In the genomic region with DNA sequence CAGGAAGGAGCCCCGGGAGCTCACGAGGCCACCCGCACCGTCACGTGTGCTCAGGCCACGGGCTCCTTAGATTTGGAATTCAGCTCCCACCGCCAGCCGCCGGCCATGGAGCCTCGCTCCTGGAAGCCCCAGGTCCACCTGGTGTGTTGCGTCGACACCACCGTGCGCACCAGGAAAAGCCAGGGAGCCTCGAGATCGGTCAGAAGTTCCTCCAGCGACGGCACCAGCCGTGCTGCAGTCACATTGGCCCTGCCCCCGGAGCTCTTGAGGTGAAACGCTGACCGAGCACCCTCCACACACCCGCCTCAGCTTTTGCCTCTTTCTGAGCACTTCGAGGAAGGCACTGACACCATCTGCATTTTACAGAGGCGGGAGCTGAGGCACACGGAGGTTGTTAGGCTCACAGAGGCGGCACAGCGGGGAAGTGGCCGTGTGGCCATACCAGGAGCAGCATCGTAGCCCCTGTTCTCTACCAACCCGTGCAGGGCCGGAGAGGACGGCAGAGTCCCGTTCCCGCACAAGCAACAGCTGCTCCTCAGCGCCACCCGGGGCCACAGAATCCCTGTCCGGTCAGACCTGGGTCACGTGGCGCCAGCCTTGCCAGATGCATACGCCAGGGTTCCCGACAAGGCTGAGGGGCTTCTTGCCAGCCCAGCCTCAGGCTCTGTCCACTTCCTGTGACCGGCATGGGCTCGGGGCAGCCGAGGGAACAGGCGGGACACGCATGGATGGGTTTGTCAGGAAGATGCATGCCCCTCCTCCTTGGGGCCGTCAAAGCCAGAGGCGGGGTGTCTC, we compare ENCODE assay signal across 15 cellular contexts. TPM values are rescaled to one million over a fixed set of nuclear protein-coding genes. Genes with fewer than 3 reads are reported as not detected.
DNase-seq lines count a peak whose midpoint lies in the region; TF ChIP-seq lines count a peak whose summit lies in the region.
"Had no signal": no experiment of that assay in that cellular context is flagged by ENCODE, and none has a peak within 500 bp of the region (broad histone marks: within the 10 kb centered on the region; RNA-seq: fewer than 3 reads in every experiment).

No MANE protein-coding gene starts in this region.

- H3F3A ChIP-seq in MM.1S (ENCODE audit: insufficient read depth, low read length): no peaks in the 10 kb centered on the region

- intact Hi-C loops in prostate gland (cut with DNase I): no loop called here

- H3K27ac Mint-ChIP-seq in endothelial cell (ENCODE audit: unreplicated experiment): no peak overlapping the region
- H3K27ac Mint-ChIP-seq: activated T-helper 2 cell treated with anti-CD3 and anti-CD28 coated beads, Interferon-gamma antibody, Interleukin-2, Interleukin-4, amounts not matched to agents 10 μg/mL and 5 μg/mL and 100 μg/mL, durations not matched to agents 14 hours and 24 hours and 36 hours; naive thymus-derived CD4-positive, alpha-beta T cell had no signal

- H3K36me3 Mint-ChIP-seq in endothelial cell (ENCODE audit: low read depth, unreplicated experiment): no peaks in the 10 kb centered on the region
- H3K36me3 Mint-ChIP-seq: naive thymus-derived CD4-positive, alpha-beta T cell had no signal

- H3K27me3 ChIP-seq in MM.1S (replicated peaks; ENCODE audit: insufficient read depth, low read length): peaks cover 89% of the 10 kb centered on the region
- H3K27me3 ChIP-seq in prostate gland (replicated peaks; ENCODE audit: insufficient read depth): peaks cover 12% of the 10 kb centered on the region
- H3K27me3 ChIP-seq: MG63 had no signal

- no peak overlapping the region for H3K4me3 ChIP-seq in MM.1S (ENCODE audit: low read length)
- no peak overlapping the region for H3K4me3 ChIP-seq in prostate gland
- H3K4me3 ChIP-seq: MG63 had no signal

- no peaks in the 10 kb centered on the region for H3K4me1 Mint-ChIP-seq in endothelial cell (ENCODE audit: unreplicated experiment)
- H3K4me1 Mint-ChIP-seq: naive thymus-derived CD4-positive, alpha-beta T cell had no signal

- H3K9me3 ChIP-seq in MM.1S (replicated peaks; ENCODE audit: insufficient read depth, low read length): no peaks in the 10 kb centered on the region
- no peaks in the 10 kb centered on the region for H3K9me3 ChIP-seq in prostate gland
- H3K9me3 ChIP-seq: MG63 had no signal

- H3K9me2 ChIP-seq in MM.1S (replicated peaks; ENCODE audit: insufficient read depth, low read length): no peaks in the 10 kb centered on the region

- no peak overlapping the region for H2AFZ ChIP-seq in MM.1S (ENCODE audit: low read length)

- WGBS in prostate gland: 47% methylated on average over 45 of the region's 49 CpGs

- H3K27me3 Mint-ChIP-seq in endothelial cell (ENCODE audit: unreplicated experiment): peaks cover 14% of the 10 kb centered on the region

- H3K4me1 ChIP-seq in MM.1S (ENCODE audit: low read length): no peaks in the 10 kb centered on the region
- H3K4me1 ChIP-seq in prostate gland (replicated peaks): no peaks in the 10 kb centered on the region

- no peak overlapping the region for H3K27ac ChIP-seq in MM.1S (ENCODE audit: low read length)
- no peak overlapping the region for H3K27ac ChIP-seq in prostate gland

- no peaks in the 10 kb centered on the region for H3K9me3 Mint-ChIP-seq in endothelial cell (ENCODE audit: unreplicated experiment)
- H3K9me3 Mint-ChIP-seq: activated T-helper 2 cell treated with anti-CD3 and anti-CD28 coated beads, Interferon-gamma antibody, Interleukin-2, Interleukin-4, amounts not matched to agents 10 μg/mL and 5 μg/mL and 100 μg/mL, durations not matched to agents 14 hours and 24 hours and 36 hours had no signal

- no peaks in the 10 kb centered on the region for H4K20me1 ChIP-seq in MM.1S (ENCODE audit: insufficient read depth, low read length)

- H3K36me3 ChIP-seq in MM.1S (replicated peaks; ENCODE audit: insufficient read depth, low read length) (no peaks in the 10 kb centered on the region), prostate gland (no peaks in the 10 kb centered on the region)
- H3K36me3 ChIP-seq: MG63 had no signal

- H3K4me3 Mint-ChIP-seq in endothelial cell (ENCODE audit: unreplicated experiment): no peak overlapping the region
- H3K4me3 Mint-ChIP-seq: naive thymus-derived CD4-positive, alpha-beta T cell had no signal

- no peaks in the 10 kb centered on the region for H3K79me2 ChIP-seq in MM.1S (ENCODE audit: low read length)

- TF ChIP-seq POLR2A in prostate gland (IDR thresholded peaks at IDR 0.05) (no peak), erythroblast (IDR thresholded peaks at IDR 0.05; ENCODE audit: low read length) (no peak)

- DNase-seq in DMS79 treated with DMSO at 0.1 percent for 48 hours (lab: John Stamatoyannopoulos, UW) (peak; percentile 22), DMS79 (lab: John Stamatoyannopoulos, UW) (no peak), MM.1S (no peak), endothelial cell (ENCODE audit: low spot score) (peak; percentile 41), retina (peak; percentile 68), superior temporal gyrus (ENCODE audit: extremely low spot score) (no peak), prostate gland (ENCODE audit: low spot score) (no peak), erythroblast (lab: John Stamatoyannopoulos, UW) (no peak)
- DNase-seq: effector CD4-positive, alpha-beta T cell; MG63; naive thymus-derived CD4-positive, alpha-beta T cell had no signal

- H3K4me2 ChIP-seq in MM.1S (ENCODE audit: low read depth, low read length): peak overlapping the region; percentile 39; the same call in 1 of the 2 replicates

- no peak overlapping the region for H3K9ac ChIP-seq in MM.1S (ENCODE audit: low read length)

- no peak for TF ChIP-seq CTCF in MM.1S (IDR thresholded peaks at IDR 0.05; ENCODE audit: low read length)
- no peak for TF ChIP-seq CTCF in endothelial cell (IDR thresholded peaks at IDR 0.05; ENCODE audit: unreplicated experiment)
- no peak for TF ChIP-seq CTCF in prostate gland (IDR thresholded peaks at IDR 0.05)

RNA-seq across cellular contexts. Expression of a gene that starts 7.6 kb away (rescaled TPM):
- total RNA-seq in endothelial cell (ENCODE audit: unreplicated experiment): 3.3 TPM
- 1 to 10 TPM in 1 of 2 donors, not detected in 1; 1.2 TPM for total RNA-seq in prostate gland
- total RNA-seq: A172; activated T-helper 2 cell treated with anti-CD3 and anti-CD28 coated beads, Interferon-gamma antibody, Interleukin-2, Interleukin-4, amounts not matched to agents 10 μg/mL and 5 μg/mL and 100 μg/mL, durations not matched to agents 14 hours and 24 hours and 36 hours; fibroblast of villous mesenchyme; naive thymus-derived CD4-positive, alpha-beta T cell; T-helper 2 cell treated with Interferon-gamma antibody and Interleukin-4, amounts not matched to agents 100 ng/mL and 5 ng/mL, for 36 hours had no signal

RNA-seq across cellular contexts. Expression of a gene that starts 11.0 kb away (rescaled TPM):
- not detected for total RNA-seq in endothelial cell (ENCODE audit: unreplicated experiment)
- total RNA-seq in prostate gland: not detected
- total RNA-seq: A172; activated T-helper 2 cell treated with anti-CD3 and anti-CD28 coated beads, Interferon-gamma antibody, Interleukin-2, Interleukin-4, amounts not matched to agents 10 μg/mL and 5 μg/mL and 100 μg/mL, durations not matched to agents 14 hours and 24 hours and 36 hours; fibroblast of villous mesenchyme; naive thymus-derived CD4-positive, alpha-beta T cell; T-helper 2 cell treated with Interferon-gamma antibody and Interleukin-4, amounts not matched to agents 100 ng/mL and 5 ng/mL, for 36 hours had no signal

RNA-seq across cellular contexts. Expression of a gene that starts 25.9 kb away (rescaled TPM):
- total RNA-seq in endothelial cell (ENCODE audit: unreplicated experiment) (106 TPM), prostate gland (10 to 100 TPM; 43.6 to 85.6 TPM)

RNA-seq across cellular contexts. Expression of a gene that starts 30.8 kb away (rescaled TPM):
- total RNA-seq in endothelial cell (ENCODE audit: unreplicated experiment) (62.1 TPM), prostate gland (10 to 100 TPM; 28.8 to 46.0 TPM)

RNA-seq across cellular contexts. Expression of a gene that starts 46.3 kb away (rescaled TPM):
- total RNA-seq in endothelial cell (ENCODE audit: unreplicated experiment) (not detected), prostate gland (1 to 10 TPM in 1 of 2 donors, not detected in 1; 7.1 TPM)
- total RNA-seq: A172; activated T-helper 2 cell treated with anti-CD3 and anti-CD28 coated beads, Interferon-gamma antibody, Interleukin-2, Interleukin-4, amounts not matched to agents 10 μg/mL and 5 μg/mL and 100 μg/mL, durations not matched to agents 14 hours and 24 hours and 36 hours; T-helper 2 cell treated with Interferon-gamma antibody and Interleukin-4, amounts not matched to agents 100 ng/mL and 5 ng/mL, for 36 hours had no signal

Comparison
In these comparisons a context has a peak if more than half of its experiments do, and no peak if none do; other contexts are left out.
1. DNase-seq: peak in DMS79 treated with DMSO at 0.1 percent for 48 hours (single experiment), endothelial cell (single experiment) and retina (single experiment); none in DMS79 (single experiment), MM.1S (single experiment), superior temporal gyrus (single experiment), prostate gland (single experiment) and erythroblast (0 of 2).